12 cellular contexts compared by ENCODE assay signal in the genomic region with DNA sequence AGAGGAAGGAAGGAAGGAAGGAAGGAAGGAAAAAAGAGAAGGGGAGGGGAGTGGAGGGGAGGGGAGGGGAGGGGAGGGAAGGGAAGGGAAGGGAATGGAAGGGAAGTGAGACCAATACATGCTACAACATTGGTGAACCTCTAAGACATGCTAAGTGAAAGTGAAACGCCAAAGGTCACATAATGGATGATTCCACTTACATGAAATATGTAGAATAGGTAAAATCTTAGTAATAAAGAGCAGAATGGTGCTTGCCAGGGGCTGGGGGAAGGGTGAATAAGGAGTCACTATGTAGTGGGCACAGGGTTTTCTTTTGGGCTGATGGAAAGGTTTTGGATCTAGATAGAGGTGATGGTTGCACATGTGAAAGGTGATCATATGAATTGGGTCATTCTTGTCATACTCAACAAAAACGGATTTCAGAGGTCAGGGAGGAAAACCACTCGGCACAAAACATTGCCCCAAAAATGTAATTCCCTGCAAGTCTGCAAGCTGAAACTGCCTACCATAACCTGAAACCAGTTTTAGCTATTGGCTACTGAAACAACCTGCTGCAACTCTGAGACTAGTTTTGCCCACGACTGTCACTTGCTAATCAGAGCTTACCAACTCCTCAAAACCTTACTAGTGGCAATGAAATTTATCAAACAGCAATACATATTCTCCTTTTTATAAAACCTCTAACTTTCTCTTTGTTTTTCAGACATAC. TPM values are rescaled to one million over a fixed set of nuclear protein-coding genes. Genes with fewer than 3 reads are reported as not detected.
DNase-seq lines count a peak whose midpoint lies in the region; ATAC-seq and TF ChIP-seq lines count a peak whose summit lies in the region.
"Had no signal": no experiment of that assay in that cellular context is flagged by ENCODE, and none has a peak within 500 bp of the region (broad histone marks: within the 10 kb centered on the region; RNA-seq: fewer than 3 reads in every experiment).

No MANE protein-coding gene starts in this region.

- intact Hi-C loops in dorsolateral prefrontal cortex (cut with DNase I), result no loop called here

- no peaks in the 10 kb centered on the region for H3K27me3 ChIP-seq in dorsolateral prefrontal cortex
- H3K27me3 ChIP-seq: colonic mucosa had no signal

- peaks cover 6 to 12% of the 10 kb centered on the region in 2 donors for H3K9me3 Mint-ChIP-seq in activated naive CD4-positive, alpha-beta T cell treated with anti-CD3 and anti-CD28 coated beads, Interleukin-2, amount 50 U/mL, for 72 hours

- H3K4me3 ChIP-seq in dorsolateral prefrontal cortex, result no peak overlapping the region
- H3K4me3 ChIP-seq: colonic mucosa, mucosa of descending colon, skin epidermis had no signal

- H3K36me3 Mint-ChIP-seq in activated naive CD4-positive, alpha-beta T cell treated with anti-CD3 and anti-CD28 coated beads, Interleukin-2, amount 50 U/mL, for 72 hours, result peaks cover 8 to 10% of the 10 kb centered on the region in 2 donors

- no peak for DNase-seq in activated naive CD4-positive, alpha-beta T cell treated with anti-CD3 and anti-CD28 coated beads, Interleukin-2, amount 50 U/mL, for 72 hours (ENCODE audit: low spot score in 2 of 2)
- no peak for DNase-seq in dorsolateral prefrontal cortex
- no peak for DNase-seq in RKO (ENCODE audit: low spot score)
- DNase-seq in NCI-H1105 (lab: John Stamatoyannopoulos, UW), result no peak
- no peak for DNase-seq in retina
- DNase-seq: colonic mucosa, mucosa of descending colon, NCI-H2029 had no signal

- peak; percentile 92 for ATAC-seq in GM18511 (IDR thresholded peaks at IDR 0.05; ENCODE audit: unreplicated experiment)
- peak; percentile 70 for ATAC-seq in GM19467 (IDR thresholded peaks at IDR 0.05; ENCODE audit: unreplicated experiment)
- peak; percentile 84 for ATAC-seq in HG03066 (IDR thresholded peaks at IDR 0.05; ENCODE audit: low read depth, unreplicated experiment)
- peak; percentile 54 to 62 for ATAC-seq in activated naive CD4-positive, alpha-beta T cell treated with anti-CD3 and anti-CD28 coated beads, Interleukin-2, amount 50 U/mL, for 72 hours
- ATAC-seq: mucosa of descending colon had no signal

- no peak overlapping the region for H3K27ac ChIP-seq in dorsolateral prefrontal cortex
- H3K27ac ChIP-seq: colonic mucosa, skin epidermis had no signal

- peak overlapping the region in 1 of 2 donors; percentile 58 for H3K27ac Mint-ChIP-seq in activated naive CD4-positive, alpha-beta T cell treated with anti-CD3 and anti-CD28 coated beads, Interleukin-2, amount 50 U/mL, for 72 hours

- no peak for TF ChIP-seq CTCF in dorsolateral prefrontal cortex (IDR thresholded peaks at IDR 0.05 in 54 of 56, conservative IDR thresholded peaks at IDR 0.05 in 2 of 56; ENCODE audit: low read depth in 1 of 56, partially characterized antibody in 56 of 56)

RNA-seq across cellular contexts. Expression of a gene that starts 59.2 kb away (rescaled TPM):
- total RNA-seq in activated naive CD4-positive, alpha-beta T cell treated with anti-CD3 and anti-CD28 coated beads, Interleukin-2, amount 50 U/mL, for 72 hours, result 10 to 100 TPM in 1 of 2 donors, 1 to 10 TPM in 1; 6.1 to 10.6 TPM
- total RNA-seq in dorsolateral prefrontal cortex, result 1 to 10 TPM in 90 of 120 experiments, under 1 TPM in 30; 0.22 to 4.1 (median 1.5) TPM
